ENCODE assay signal across 10 cellular contexts in the genomic region with DNA sequence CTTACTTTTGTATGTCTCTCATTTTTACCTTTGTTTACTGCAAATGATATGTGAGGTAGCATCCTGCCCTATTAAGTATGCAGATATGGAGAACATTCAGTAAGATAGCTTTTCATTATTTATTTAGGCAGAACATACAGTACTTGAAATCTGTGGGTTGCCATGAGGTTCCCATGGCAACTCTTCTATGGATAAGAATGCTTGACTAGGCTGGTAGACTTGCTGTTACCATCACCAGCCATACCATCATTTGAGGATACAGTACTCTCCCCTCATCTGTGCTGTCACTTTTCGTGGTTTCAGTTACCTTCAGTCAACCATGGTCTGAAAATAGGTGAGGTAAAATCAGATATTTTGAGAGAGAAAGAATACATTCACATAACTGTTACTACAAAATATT. TPM values are rescaled to one million over a fixed set of nuclear protein-coding genes. Genes with fewer than 3 reads are reported as not detected.
A peak's percentile ranks its signal among the peaks of the same experiment; 100 is the strongest.
DNase-seq lines count a peak whose midpoint lies in the region; ATAC-seq lines count a peak whose summit lies in the region.
"Had no signal": no experiment of that assay in that cellular context is flagged by ENCODE, and none has a peak within 500 bp of the region (broad histone marks: within the 10 kb centered on the region; RNA-seq: fewer than 3 reads in every experiment).

No MANE protein-coding gene starts in this region.

- ATAC-seq in GM18867 (IDR thresholded peaks at IDR 0.05; ENCODE audit: unreplicated experiment) = peak; percentile 68
- peak; percentile 59 for ATAC-seq in GM21367 (IDR thresholded peaks at IDR 0.05; ENCODE audit: unreplicated experiment)
- peak; percentile 49 for ATAC-seq in HG03039 (IDR thresholded peaks at IDR 0.05; ENCODE audit: unreplicated experiment)

- intact Hi-C loops in cardiac septum (cut with DNase I) = loop anchor here (10.0 kb wide), 1 partner anchor 225 kb away; a partner anchor contains a TSS

- DNase-seq in NCI-H748 (lab: John Stamatoyannopoulos, UW; ENCODE audit: unreplicated experiment) (peak; percentile 53), SHP77 treated with DMSO at 0.1 percent for 48 hours (lab: John Stamatoyannopoulos, UW) (no peak), cardiac septum (ENCODE audit: low spot score) (no peak)
- no peak for DNase-seq in activated CD4-positive, alpha-beta T cell treated with anti-CD3 and anti-CD28 coated beads, Interleukin-2, amount 50 U/mL, for 4 hours
- no peak for DNase-seq in stimulated activated CD4-positive, alpha-beta T cell treated with anti-CD3 and anti-CD28 coated beads, Interleukin-12 subunit alpha, Interleukin-12 subunit beta, amount 100 ng/mL, for 4 hours
- DNase-seq: amniotic stem cell, NCI-H510A treated with DMSO at 0.1 percent for 48 hours had no signal

RNA-seq across cellular contexts. Expression of a gene that starts 56.7 kb away (rescaled TPM):
- 12.4 TPM for total RNA-seq in cardiac septum
